In genomic region chr4:75527482-75527881, GRCh38 we compare ENCODE assay signal across 35 cellular contexts. TPM values are rescaled to one million over a fixed set of nuclear protein-coding genes. Genes with fewer than 3 reads are reported as not detected.
"Had no signal": no experiment of that assay in that cellular context is flagged by ENCODE, and none has a peak within 500 bp of the region (broad histone marks: within the 10 kb centered on the region; RNA-seq: fewer than 3 reads in every experiment).

No MANE protein-coding gene starts in this region.

- H3K4me3 Mint-ChIP-seq: T-helper 1 cell treated with Interleukin-12 subunit alpha and Interleukin-12 subunit beta and Interleukin-4 antibody, amounts not matched to agents 30 μg/mL and 1 μg/mL, for 36 hours had no signal

- H3K9ac ChIP-seq: SK-N-SH had no signal

- ATAC-seq: Panc1, Right ventricle myocardium inferior had no signal

- H3K27ac Mint-ChIP-seq: T-helper 1 cell treated with Interleukin-12 subunit alpha and Interleukin-12 subunit beta and Interleukin-4 antibody, amounts not matched to agents 30 μg/mL and 1 μg/mL, for 36 hours had no signal

- DNase-seq: Karpas-422, MM.1S, MV-4-11, NCI-H1092, NCI-H1105, NCI-H1417 treated with DMSO at 0.1 percent for 48 hours, NCI-H1436 treated with DMSO at 0.1 percent for 48 hours, NCI-H1694 treated with DMSO at 0.1 percent for 48 hours, NCI-H187 treated with DMSO at 0.1 percent for 48 hours, NCI-H2029, NCI-H2081, NCI-H2171 treated with DMSO at 0.1 percent for 48 hours, NCI-H2227 treated with DMSO at 0.1 percent for 48 hours, NCI-H345, NCI-H446, NCI-H510A treated with DMSO at 0.1 percent for 48 hours, NCI-H524 treated with DMSO at 0.1 percent for 48 hours, NCI-H526 treated with DMSO at 0.1 percent for 48 hours, NCI-H774, PC-9, SHP77, SIG-M5, SJCRH30, SK-N-SH, SW 1271, T-helper 1 cell had no signal

- H3K9me3 ChIP-seq: SJCRH30, SK-N-SH had no signal

- H3K4me3 ChIP-seq: PC-9, SJCRH30 had no signal

- H3K4me1 ChIP-seq: SJCRH30 had no signal

- H3K27ac ChIP-seq: PC-9, RWPE1, SJCRH30 had no signal

RNA-seq across cellular contexts. Expression of gene ODAPH, which starts 28.4 kb away (rescaled TPM):
- total RNA-seq: LHCN-M2, MCF 10A, NCI-H460, Right ventricle myocardium inferior, RPMI7951, SK-MEL-5 had no signal
